In the genomic region with DNA sequence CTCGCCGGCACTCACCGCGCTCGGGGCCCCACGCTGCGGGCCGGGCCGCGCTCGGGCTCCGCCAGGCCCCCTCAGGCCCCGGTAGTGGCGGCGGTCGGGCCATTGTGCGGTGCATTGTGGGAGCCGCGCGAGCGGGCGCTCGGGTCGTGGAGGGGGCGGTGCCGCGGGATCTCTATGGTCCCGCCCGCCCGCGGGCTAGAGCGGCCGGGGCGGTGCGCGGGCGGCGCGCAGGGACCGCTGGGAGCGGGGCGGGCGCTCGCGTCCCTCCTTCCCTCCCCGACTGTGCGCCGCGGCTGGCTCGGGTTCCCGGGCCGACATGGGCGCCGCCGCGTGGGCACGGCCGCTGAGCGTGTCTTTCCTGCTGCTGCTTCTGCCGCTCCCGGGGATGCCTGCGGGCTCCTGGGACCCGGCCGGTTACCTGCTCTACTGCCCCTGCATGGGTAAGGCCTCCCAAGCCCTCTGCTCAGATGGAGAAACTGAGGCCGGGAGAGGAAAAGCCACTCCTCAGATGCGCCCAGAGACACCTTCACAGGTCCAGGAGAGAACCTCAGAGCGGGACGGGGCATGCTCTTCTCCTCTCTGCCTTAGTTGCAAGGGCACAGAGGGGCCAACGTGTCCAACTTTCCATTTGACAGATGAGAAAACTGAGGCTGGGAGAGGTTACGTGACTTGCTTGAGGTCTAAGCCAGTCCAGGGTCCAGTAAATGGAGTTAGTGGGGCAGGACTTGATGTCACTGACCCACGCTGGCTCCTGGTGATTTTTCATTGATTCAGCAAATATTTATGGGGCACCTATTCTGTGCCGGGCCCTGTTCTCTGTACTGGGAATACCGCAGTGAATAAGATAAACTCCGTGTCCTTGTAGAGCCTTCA, we compare ENCODE assay signal across 8 cellular contexts. TPM values are rescaled to one million over a fixed set of nuclear protein-coding genes. Genes with fewer than 3 reads are reported as not detected.
DNase-seq lines count a peak whose midpoint lies in the region; ATAC-seq and TF ChIP-seq lines count a peak whose summit lies in the region.

Gene PLAGL2 (minus strand): TSS at position 118 of the 873 bp plus-strand sequence. CDS start 5,565 bp downstream, outside the sequence.
Gene POFUT1 (plus strand): TSS at position 255 of the 873 bp plus-strand sequence. CDS start 62 bp downstream, at position 317.

- H3K4me2 ChIP-seq in BLaER1 = peak within 1 kb of the TSS; percentile 100

- peak; percentile 91 for TF ChIP-seq POLR2A in GM19099 (IDR thresholded peaks at IDR 0.05; ENCODE audit: extremely low read depth, insufficient read length, low read depth)

- H3K27me3 ChIP-seq in BLaER1 = no peaks in the 10 kb centered on the region
- H3K27me3 ChIP-seq in colonic mucosa = no peaks in the 10 kb centered on the region

- H3K4me3 ChIP-seq in BLaER1 (peak within 1 kb of the TSS; percentile 98), colonic mucosa (peak within 1 kb of the TSS; percentile 96)

- H4K20me1 ChIP-seq in BLaER1 = peaks cover 45% of the 10 kb centered on the region

- H3K9ac ChIP-seq in BLaER1 (peak within 1 kb of the TSS; percentile 99), colonic mucosa (ENCODE audit: low read depth in 2 of 2, low read length in 2 of 2) (peak within 1 kb of the TSS; percentile 98 to 99)

- H3K27ac ChIP-seq in BLaER1 = peak within 1 kb of the TSS; percentile 97
- peak within 1 kb of the TSS; percentile 86 for H3K27ac ChIP-seq in colonic mucosa

- H3K4me1 ChIP-seq in BLaER1 (peaks cover 59% of the 10 kb centered on the region), colonic mucosa (peaks cover 22% of the 10 kb centered on the region)

- H3K9me3 ChIP-seq in BLaER1 (no peaks in the 10 kb centered on the region), colonic mucosa (no peaks in the 10 kb centered on the region)

- ATAC-seq in HG03354 (IDR thresholded peaks at IDR 0.05; ENCODE audit: poor library complexity, severe bottlenecking, unreplicated experiment) (peak; percentile 86), left lobe of liver (peak; percentile 95)

- H3K36me3 ChIP-seq in BLaER1 (peaks cover 55% of the 10 kb centered on the region), colonic mucosa (no peaks in the 10 kb centered on the region)

- intact Hi-C loops in colonic mucosa (cut with DNase I) = loop anchor here (10.0 kb wide), 1 partner anchor 277 kb away; no protein-coding TSS in a partner anchor

- DNase-seq in NCI-H446 treated with DMSO at 0.1 percent for 48 hours (lab: John Stamatoyannopoulos, UW) (peak; percentile 75), colonic mucosa (peak; percentile 92), left lobe of liver (ENCODE audit: low spot score) (peak; percentile 92)
- peak; percentile 86 to 88 for DNase-seq in activated CD4-positive, alpha-beta T cell treated with anti-CD3 and anti-CD28 coated beads for 4 hours
- DNase-seq in stimulated activated CD4-positive, alpha-beta T cell treated with anti-CD3 and anti-CD28 coated beads, Interleukin-2, amount 100 ng/mL, for 24 hours = peak; percentile 91 to 93

- no peak for TF ChIP-seq CTCF in colonic mucosa (IDR thresholded peaks at IDR 0.05)

RNA-seq across cellular contexts. Expression of gene PLAGL2, which starts in this region (rescaled TPM):
- 10 to 100 TPM; 17.7 to 18.6 TPM for total RNA-seq in colonic mucosa
- total RNA-seq in left lobe of liver = 2.8 TPM

RNA-seq across cellular contexts. Expression of gene POFUT1, which starts in this region (rescaled TPM):
- total RNA-seq in colonic mucosa = 10 to 100 TPM; 26.9 to 36.3 TPM
- total RNA-seq in left lobe of liver = 39.2 TPM

Comparison
In these comparisons a context has a peak if more than half of its experiments do, and no peak if none do; other contexts are left out.
1. Peak in every context shown above with its lines: DNase-seq, ATAC-seq, H3K4me3 ChIP-seq and H3K27ac ChIP-seq.